In the genomic region with DNA sequence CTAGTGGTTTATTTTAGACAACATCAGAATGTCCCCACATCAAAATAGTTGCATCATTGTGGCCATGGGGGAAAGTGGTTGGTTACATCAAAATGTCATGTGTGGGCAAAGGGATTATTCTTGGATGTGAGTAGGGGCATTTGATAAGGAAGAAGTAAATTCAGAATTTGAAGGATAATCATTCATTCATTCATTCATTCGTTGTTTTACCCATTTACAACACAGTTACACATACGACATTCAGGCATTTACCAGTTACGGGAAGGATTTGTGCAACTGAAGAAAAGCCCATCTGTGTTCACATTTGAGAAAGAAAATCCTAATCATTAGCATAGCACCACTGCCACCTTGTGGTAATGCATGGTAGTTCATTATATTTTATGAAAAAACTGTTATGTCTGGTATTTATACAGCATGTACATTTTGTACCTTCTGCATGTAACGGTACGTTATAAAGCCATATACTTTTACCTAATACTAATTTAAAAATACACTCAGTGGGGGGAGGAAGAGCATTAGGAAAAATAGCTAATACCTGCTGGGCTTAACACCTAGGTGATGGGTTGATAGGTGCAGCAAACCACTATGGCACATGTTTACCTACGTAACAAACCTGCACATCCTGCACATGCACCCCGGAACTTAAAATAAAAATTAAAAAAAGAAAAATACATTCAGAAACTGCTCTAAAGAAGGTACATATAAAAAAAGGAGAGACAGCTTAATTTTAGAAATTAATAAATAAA, we compare ENCODE assay signal across 8 cellular contexts.
DNase-seq lines count a peak whose midpoint lies in the region; ATAC-seq and TF ChIP-seq lines count a peak whose summit lies in the region.

No MANE protein-coding gene starts in this region.

- ATAC-seq in activated CD8-positive, alpha-beta T cell treated with anti-CD3 and anti-CD28 coated beads for 36 hours, result peak; percentile 74
- ATAC-seq in gastroesophageal sphincter, result peak; percentile 67
- peak; percentile 58 to 88 (median 65) for ATAC-seq in psoas muscle
- ATAC-seq in HG02678 (IDR thresholded peaks at IDR 0.05; ENCODE audit: unreplicated experiment), result no peak
- ATAC-seq in HG02642 (IDR thresholded peaks at IDR 0.05; ENCODE audit: poor library complexity, unreplicated experiment), result no peak

- H3K4me1 ChIP-seq in HAP-1 (peaks cover 2% of the 10 kb centered on the region; the same call in 1 of the 2 replicates), gastroesophageal sphincter (peaks cover 0 to 15% (median 0%) of the 10 kb centered on the region in 3 donors), psoas muscle (peaks cover 8% of the 10 kb centered on the region)

- peaks cover 13% of the 10 kb centered on the region for H3K4me1 Mint-ChIP-seq in activated CD8-positive, alpha-beta T cell treated with anti-CD3 and anti-CD28 coated beads for 36 hours (ENCODE audit: low read depth)

- H3K27ac ChIP-seq in gastroesophageal sphincter (no peak overlapping the region), psoas muscle (no peak overlapping the region)

- H3K4me3 ChIP-seq in HAP-1 (no peak overlapping the region), gastroesophageal sphincter (no peak overlapping the region), psoas muscle (no peak overlapping the region)

- CTCF ChIA-PET in activated CD8-positive, alpha-beta T cell treated with anti-CD3 and anti-CD28 coated beads for 36 hours (lab: Charles Lee), result interaction anchor here (0.6 to 5.9 kb wide), 15 partner anchors 27 to 476 kb away, joined by 3 to 43 read pairs (median 4); no protein-coding TSS in a partner anchor

- DNase-seq in D341Med (ENCODE audit: low spot score) (peak; percentile 35), HAP-1 (ENCODE audit: low spot score in 2 of 2) (peak; percentile 40 to 68), NCI-H446 treated with DMSO at 0.1 percent for 48 hours (lab: John Stamatoyannopoulos, UW) (peak; percentile 58), psoas muscle (no peak)
- peak; percentile 35 for DNase-seq in activated CD8-positive, alpha-beta T cell treated with anti-CD3 and anti-CD28 coated beads for 36 hours

- no peaks in the 10 kb centered on the region for H3K27me3 ChIP-seq in HAP-1 (ENCODE audit: low read depth)
- H3K27me3 ChIP-seq in gastroesophageal sphincter, result no peaks in the 10 kb centered on the region
- H3K27me3 ChIP-seq in psoas muscle (ENCODE audit: insufficient read depth in 3 of 3, low read length in 2 of 3), result no peaks in the 10 kb centered on the region

- WGBS in gastroesophageal sphincter (ENCODE audit: low coverage in 1 of 2), 2 donors, result 8 to 20% methylated on average over 6 to 7 of the region's 7 CpGs
- 16 to 20% (median 17%) methylated on average over 7 of the region's 7 CpGs for WGBS in psoas muscle, 3 donors

- POLR2A ChIA-PET in activated CD8-positive, alpha-beta T cell treated with anti-CD3 and anti-CD28 coated beads for 36 hours (lab: Charles Lee), result interaction anchor here (0.7 kb wide), 1 partner anchor 652 kb away, joined by 3 read pairs; no protein-coding TSS in a partner anchor

- in situ Hi-C loops in HAP-1 (cut with MboI; ENCODE audit: low sequenced_read_pairs), result loop anchor here (25.0 kb wide), 1 partner anchor 723 kb away; no protein-coding TSS in a partner anchor

- TF ChIP-seq POLR2A in gastroesophageal sphincter (IDR thresholded peaks at IDR 0.05), result no peak

- H3K9me3 Mint-ChIP-seq in activated CD8-positive, alpha-beta T cell treated with anti-CD3 and anti-CD28 coated beads for 36 hours, result no peaks in the 10 kb centered on the region

- peak; percentile 90 for TF ChIP-seq CTCF in activated CD8-positive, alpha-beta T cell treated with anti-CD3 and anti-CD28 coated beads for 36 hours (IDR thresholded peaks at IDR 0.05)
- TF ChIP-seq CTCF in gastroesophageal sphincter (IDR thresholded peaks at IDR 0.05) (peak; percentile 85 to 92 (median 90)), psoas muscle (IDR thresholded peaks at IDR 0.05) (peak; percentile 92)

- H3K9me3 ChIP-seq in HAP-1, result no peaks in the 10 kb centered on the region
- no peaks in the 10 kb centered on the region for H3K9me3 ChIP-seq in gastroesophageal sphincter
- no peaks in the 10 kb centered on the region for H3K9me3 ChIP-seq in psoas muscle

- no peaks in the 10 kb centered on the region for H3K27me3 Mint-ChIP-seq in activated CD8-positive, alpha-beta T cell treated with anti-CD3 and anti-CD28 coated beads for 36 hours

- no peaks in the 10 kb centered on the region for H3K36me3 ChIP-seq in HAP-1 (replicated peaks)
- H3K36me3 ChIP-seq in gastroesophageal sphincter, result no peaks in the 10 kb centered on the region
- no peaks in the 10 kb centered on the region for H3K36me3 ChIP-seq in psoas muscle (ENCODE audit: insufficient read depth in 1 of 2, low read depth in 1 of 2)

- H3K36me3 Mint-ChIP-seq in activated CD8-positive, alpha-beta T cell treated with anti-CD3 and anti-CD28 coated beads for 36 hours (ENCODE audit: low read depth), result no peaks in the 10 kb centered on the region

- intact Hi-C loops in activated CD8-positive, alpha-beta T cell treated with anti-CD3 and anti-CD28 coated beads for 36 hours (cut with micrococcal nuclease), result loop anchor here (5.0 kb wide), 2 partner anchors 203 to 443 kb away; no protein-coding TSS in a partner anchor
- intact Hi-C loops in psoas muscle (cut with DNase I), result loop anchor here (2.0 to 10.0 kb wide), 5 partner anchors 68 to 756 kb away; no protein-coding TSS in a partner anchor

- TF ChIP-seq EP300 in gastroesophageal sphincter (IDR thresholded peaks at IDR 0.05), result no peak

- H3K4me3 Mint-ChIP-seq in activated CD8-positive, alpha-beta T cell treated with anti-CD3 and anti-CD28 coated beads for 36 hours, result no peak overlapping the region

- no peak overlapping the region for H3K27ac Mint-ChIP-seq in activated CD8-positive, alpha-beta T cell treated with anti-CD3 and anti-CD28 coated beads for 36 hours

Comparison
In these comparisons a context has a peak if more than half of its experiments do, and no peak if none do; other contexts are left out.
1. DNase-seq: peak in D341Med (single experiment), HAP-1 (2 of 2), NCI-H446 treated with DMSO at 0.1 percent for 48 hours (single experiment) and activated CD8-positive, alpha-beta T cell treated with anti-CD3 and anti-CD28 coated beads for 36 hours (single experiment); none in psoas muscle (0 of 2).
2. ATAC-seq: peak in activated CD8-positive, alpha-beta T cell treated with anti-CD3 and anti-CD28 coated beads for 36 hours (single experiment), gastroesophageal sphincter (single experiment) and psoas muscle (4 of 4); none in HG02678 (single experiment) and HG02642 (single experiment).
3. Peak in every context shown above with its lines, with median percentiles within 50 percentile points of each other: CTCF ChIP-seq.